11 cellular contexts compared by ENCODE assay signal in genomic region chr4:105453550-105454201, GRCh38. TPM values are rescaled to one million over a fixed set of nuclear protein-coding genes. Genes with fewer than 3 reads are reported as not detected.
DNase-seq lines count a peak whose midpoint lies in the region; ATAC-seq, FAIRE-seq and TF ChIP-seq lines count a peak whose summit lies in the region.
"Had no signal": no experiment of that assay in that cellular context is flagged by ENCODE, and none has a peak within 500 bp of the region (broad histone marks: within the 10 kb centered on the region; RNA-seq: fewer than 3 reads in every experiment).

No MANE protein-coding gene starts in this region.

- no peaks in the 10 kb centered on the region for H3K4me1 ChIP-seq in HAP-1

- no peaks in the 10 kb centered on the region for H3K27me3 Mint-ChIP-seq in activated T-helper 1 cell treated with anti-CD3 and anti-CD28 coated beads, Interleukin-12 subunit alpha, Interleukin-12 subunit beta, Interleukin-2, Interleukin-4 antibody, amounts not matched to agents 30 ng/mL and 10 ng/mL and 1 ng/mL, durations not matched to agents 14 hours and 24 hours and 36 hours (ENCODE audit: insufficient read depth)
- no peaks in the 10 kb centered on the region for H3K27me3 Mint-ChIP-seq in T-cell
- H3K27me3 Mint-ChIP-seq: activated CD4-positive, alpha-beta T cell treated with anti-CD3 and anti-CD28 coated beads, Interleukin-2, amount 10 ng/mL, durations not matched to agents 7 days and 5 days had no signal

- CTCF ChIA-PET in T-cell (lab: Charles Lee) = interaction anchor here (0.6 to 1.0 kb wide), 4 partner anchors 20 to 308 kb away, joined by 3 read pairs; partner anchors contain the start of gene PPA2 (in 2 of the 2)

- DNase-seq in GM12892 (ENCODE audit: insufficient read length) (peak; percentile 9), HAP-1 (ENCODE audit: low spot score in 2 of 2) (no peak), NAMALWA (ENCODE audit: low spot score) (no peak), T-cell (no peak), NCI-H2107 treated with DMSO at 0.1 percent for 48 hours (lab: John Stamatoyannopoulos, UW; ENCODE audit: unreplicated experiment) (no peak)
- DNase-seq in activated T-helper 1 cell treated with anti-CD3 and anti-CD28 coated beads, Interleukin-12 subunit alpha, Interleukin-12 subunit beta, Interleukin-2, Interleukin-4 antibody, amounts not matched to agents 30 ng/mL and 10 ng/mL and 1 ng/mL, durations not matched to agents 14 hours and 24 hours and 36 hours (ENCODE audit: low spot score) = no peak
- DNase-seq: activated CD4-positive, alpha-beta T cell treated with anti-CD3 and anti-CD28 coated beads, Interleukin-2, amount 10 ng/mL, durations not matched to agents 7 days and 5 days; DMS153; trophoblast cell had no signal

- in situ Hi-C loops in HAP-1 (cut with MboI; ENCODE audit: low sequenced_read_pairs) = loop anchor here (25.0 kb wide), 1 partner anchor 566 kb away; no protein-coding TSS in a partner anchor

- H3K4me1 Mint-ChIP-seq in activated T-helper 1 cell treated with anti-CD3 and anti-CD28 coated beads, Interleukin-12 subunit alpha, Interleukin-12 subunit beta, Interleukin-2, Interleukin-4 antibody, amounts not matched to agents 30 ng/mL and 10 ng/mL and 1 ng/mL, durations not matched to agents 14 hours and 24 hours and 36 hours (ENCODE audit: low read depth) = peaks cover 33% of the 10 kb centered on the region
- peaks cover 9 to 14% (median 12%) of the 10 kb centered on the region in 3 donors for H3K4me1 Mint-ChIP-seq in T-cell

- TF ChIP-seq POLR2A in GM12892 (IDR thresholded peaks at IDR 0.05; ENCODE audit: low read depth, low read length) = no peak

- no peaks in the 10 kb centered on the region for H3K27me3 ChIP-seq in HAP-1 (ENCODE audit: low read depth)

- H3K9me3 Mint-ChIP-seq in activated T-helper 1 cell treated with anti-CD3 and anti-CD28 coated beads, Interleukin-12 subunit alpha, Interleukin-12 subunit beta, Interleukin-2, Interleukin-4 antibody, amounts not matched to agents 30 ng/mL and 10 ng/mL and 1 ng/mL, durations not matched to agents 14 hours and 24 hours and 36 hours = no peaks in the 10 kb centered on the region
- H3K9me3 Mint-ChIP-seq in T-cell = no peaks in the 10 kb centered on the region
- H3K9me3 Mint-ChIP-seq: activated CD4-positive, alpha-beta T cell treated with anti-CD3 and anti-CD28 coated beads, Interleukin-2, amount 10 ng/mL, durations not matched to agents 7 days and 5 days had no signal

- intact Hi-C loops in activated T-helper 1 cell treated with anti-CD3 and anti-CD28 coated beads, Interleukin-12 subunit alpha, Interleukin-12 subunit beta, Interleukin-2, Interleukin-4 antibody, amounts not matched to agents 30 ng/mL and 10 ng/mL and 1 ng/mL, durations not matched to agents 14 hours and 24 hours and 36 hours (cut with micrococcal nuclease) = loop anchor here (1.0 to 5.0 kb wide), 7 partner anchors 18 to 486 kb away; no protein-coding TSS in a partner anchor

- H3K4me3 Mint-ChIP-seq in activated T-helper 1 cell treated with anti-CD3 and anti-CD28 coated beads, Interleukin-12 subunit alpha, Interleukin-12 subunit beta, Interleukin-2, Interleukin-4 antibody, amounts not matched to agents 30 ng/mL and 10 ng/mL and 1 ng/mL, durations not matched to agents 14 hours and 24 hours and 36 hours = no peak overlapping the region
- no peak overlapping the region for H3K4me3 Mint-ChIP-seq in T-cell
- H3K4me3 Mint-ChIP-seq: activated CD4-positive, alpha-beta T cell treated with anti-CD3 and anti-CD28 coated beads, Interleukin-2, amount 10 ng/mL, durations not matched to agents 7 days and 5 days had no signal

- H3K4me3 ChIP-seq in HAP-1 = no peak overlapping the region

- peaks cover 9% of the 10 kb centered on the region for H3K36me3 ChIP-seq in HAP-1 (replicated peaks)

- peak; percentile 5 for FAIRE-seq in GM12892 (lab: Jason Lieb, UNC)

- ATAC-seq in GM19035 (IDR thresholded peaks at IDR 0.05; ENCODE audit: unreplicated experiment) (peak; percentile 81), HG02852 (IDR thresholded peaks at IDR 0.05; ENCODE audit: unreplicated experiment) (peak; percentile 90), T-cell (replicated peaks in 1 of 4) (no peak)

- peak overlapping the region; percentile 45 for H3K27ac Mint-ChIP-seq in activated T-helper 1 cell treated with anti-CD3 and anti-CD28 coated beads, Interleukin-12 subunit alpha, Interleukin-12 subunit beta, Interleukin-2, Interleukin-4 antibody, amounts not matched to agents 30 ng/mL and 10 ng/mL and 1 ng/mL, durations not matched to agents 14 hours and 24 hours and 36 hours
- no peak overlapping the region for H3K27ac Mint-ChIP-seq in T-cell
- H3K27ac Mint-ChIP-seq: activated CD4-positive, alpha-beta T cell treated with anti-CD3 and anti-CD28 coated beads, Interleukin-2, amount 10 ng/mL, durations not matched to agents 7 days and 5 days had no signal

- POLR2A ChIA-PET in T-cell (lab: Charles Lee) = no interaction called here

- H3K9me3 ChIP-seq in HAP-1 = no peaks in the 10 kb centered on the region

- peaks cover 32% of the 10 kb centered on the region for H3K36me3 Mint-ChIP-seq in activated T-helper 1 cell treated with anti-CD3 and anti-CD28 coated beads, Interleukin-12 subunit alpha, Interleukin-12 subunit beta, Interleukin-2, Interleukin-4 antibody, amounts not matched to agents 30 ng/mL and 10 ng/mL and 1 ng/mL, durations not matched to agents 14 hours and 24 hours and 36 hours (ENCODE audit: low read depth)
- peaks cover 58% of the 10 kb centered on the region for H3K36me3 Mint-ChIP-seq in T-cell

RNA-seq across cellular contexts. Expression of gene PPA2, which starts 20.2 kb away (rescaled TPM):
- 96.1 TPM for polyA plus RNA-seq in GM12892 (2012; ENCODE audit: missing spikeins)
- 58.9 and 67.2 TPM in 2 replicates for total RNA-seq in activated T-helper 1 cell treated with anti-CD3 and anti-CD28 coated beads, Interleukin-12 subunit alpha, Interleukin-12 subunit beta, Interleukin-2, Interleukin-4 antibody, amounts not matched to agents 30 ng/mL and 10 ng/mL and 1 ng/mL, durations not matched to agents 14 hours and 24 hours and 36 hours
- 10 to 100 TPM; 43.0 to 56.4 (median 52.6) TPM for total RNA-seq in T-cell

Comparison
In these comparisons a context has a peak if more than half of its experiments do, and no peak if none do; other contexts are left out.
1. ATAC-seq: peak in GM19035 (single experiment) and HG02852 (single experiment); none in T-cell (0 of 4).